In genomic region chr19:18191640-18192062, GRCh38 we compare ENCODE assay signal across 8 cellular contexts. TPM values are rescaled to one million over a fixed set of nuclear protein-coding genes. Genes with fewer than 3 reads are reported as not detected.
DNase-seq lines count a peak whose midpoint lies in the region; ATAC-seq and TF ChIP-seq lines count a peak whose summit lies in the region.

No MANE protein-coding gene starts in this region.

- peak overlapping the region; percentile 94 to 96 for H3K27ac Mint-ChIP-seq in natural killer cell

- H3K4me1 Mint-ChIP-seq in natural killer cell, result peaks cover 26 to 29% of the 10 kb centered on the region in 2 donors

- no peaks in the 10 kb centered on the region for H3K9me3 Mint-ChIP-seq in natural killer cell

- H3K27me3 Mint-ChIP-seq in natural killer cell (ENCODE audit: low read depth in 2 of 2), result no peaks in the 10 kb centered on the region

- ATAC-seq in natural killer cell (no peak), GM18873 (IDR thresholded peaks at IDR 0.05; ENCODE audit: low FRiP score, unreplicated experiment) (no peak), GM18519 (IDR thresholded peaks at IDR 0.05; ENCODE audit: low FRiP score, unreplicated experiment) (no peak), GM18502 (IDR thresholded peaks at IDR 0.05; ENCODE audit: poor library complexity, unreplicated experiment) (no peak)

- intact Hi-C loops in natural killer cell (cut with micrococcal nuclease), result loop anchor here (1.0 to 5.0 kb wide), 5 partner anchors 13 to 226 kb away; partner anchors contain the start of genes RAB3A and SSBP4

- peaks cover 7% of the 10 kb centered on the region; the same call in 1 of the 2 replicates for H3K36me3 ChIP-seq in KOPT-K1 (ENCODE audit: insufficient read depth, low read length)

- H3K36me3 Mint-ChIP-seq in natural killer cell, result no peaks in the 10 kb centered on the region

- peak overlapping the region; percentile 48 for H3K27ac ChIP-seq in KOPT-K1 (ENCODE audit: low read depth, low read length, poor library complexity, severe bottlenecking)

- no peak for TF ChIP-seq CTCF in AG09309 (IDR thresholded peaks at IDR 0.05; ENCODE audit: control insufficient read depth, insufficient read depth, low read depth, low read length, missing control alignments)
- TF ChIP-seq CTCF in choroid plexus epithelial cell (conservative IDR thresholded peaks at IDR 0.05; ENCODE audit: low read depth, low read length), result no peak
- no peak for TF ChIP-seq CTCF in natural killer cell (IDR thresholded peaks at IDR 0.05)

- no peak for DNase-seq in AG09309 (ENCODE audit: low read depth)
- DNase-seq in choroid plexus epithelial cell (ENCODE audit: low read depth), result no peak
- DNase-seq in natural killer cell, result no peak
- no peak for DNase-seq in DMS79 treated with DMSO at 0.1 percent for 48 hours (lab: John Stamatoyannopoulos, UW)

- H3K4me3 ChIP-seq in AG09309 (ENCODE audit: control insufficient read depth, low read depth, low read length) (peak overlapping the region; percentile 61), choroid plexus epithelial cell (ENCODE audit: low read depth, low read length) (peak overlapping the region; percentile 62)

- peak overlapping the region; percentile 86 for H3K4me3 Mint-ChIP-seq in natural killer cell

- H3K9me3 ChIP-seq in KOPT-K1 (ENCODE audit: insufficient read depth, low read length, poor library complexity, severe bottlenecking), result no peaks in the 10 kb centered on the region

RNA-seq across cellular contexts. Expression of gene MPV17L2, which starts 1.4 kb away (rescaled TPM):
- total RNA-seq in natural killer cell, result 1 to 10 TPM; 4.1 to 5.6 (median 4.5) TPM

RNA-seq across cellular contexts. Expression of gene RAB3A, which starts 12.2 kb away (rescaled TPM):
- total RNA-seq in natural killer cell, result 1 to 10 TPM; 5.2 to 7.8 (median 7.6) TPM

RNA-seq across cellular contexts. Expression of gene IFI30, which starts 18.0 kb away (rescaled TPM):
- total RNA-seq in natural killer cell, result 100 to 1,000 TPM in 1 of 3 donors, 10 to 100 TPM in 2; 38.2 to 109 (median 89.5) TPM

RNA-seq across cellular contexts. Expression of gene PDE4C, which starts 34.6 kb away (rescaled TPM):
- not detected for total RNA-seq in natural killer cell

RNA-seq across cellular contexts. Expression of gene PIK3R2, which starts 38.7 kb away (rescaled TPM):
- total RNA-seq in natural killer cell, result 10 to 100 TPM; 12.3 to 26.4 (median 16.0) TPM
